In genomic region chr3:183262979-183263378, GRCh38 we compare ENCODE assay signal across 18 cellular contexts.
"Had no signal": no experiment of that assay in that cellular context is flagged by ENCODE, and none has a peak within 500 bp of the region (broad histone marks: within the 10 kb centered on the region; RNA-seq: fewer than 3 reads in every experiment).

No MANE protein-coding gene starts in this region.

- H3K9me3 ChIP-seq: adrenal gland, esophagus muscularis mucosa, spleen, stomach, uterus had no signal

- DNase-seq: activated CD4-positive, alpha-beta T cell treated with anti-CD3 and anti-CD28 coated beads, Interleukin-2, amount 10 ng/mL, durations not matched to agents 7 days and 5 days; activated CD8-positive, alpha-beta memory T cell treated with anti-CD3 and anti-CD28 coated beads for 24 hours; activated naive CD4-positive, alpha-beta T cell treated with anti-CD3 and anti-CD28 coated beads, Interleukin-2, amount 10 ng/mL, durations not matched to agents 7 days and 5 days; adrenal gland; hypothalamus; kidney glomerular epithelial cell; left ventricle myocardium superior; spleen; stomach; T-helper 9 cell; uterus had no signal

- H3K4me3 ChIP-seq: adrenal gland, cardiac muscle cell, esophagus muscularis mucosa, spleen, stomach, uterus had no signal

- H3K4me1 ChIP-seq: uterus had no signal

- H3K27me3 ChIP-seq: adrenal gland, cardiac muscle cell, esophagus muscularis mucosa, spleen, stomach, uterus had no signal

- FAIRE-seq: colon, endometrium had no signal

- H3K27ac Mint-ChIP-seq: activated CD4-positive, alpha-beta T cell treated with anti-CD3 and anti-CD28 coated beads, Interleukin-2, amount 10 ng/mL, durations not matched to agents 7 days and 5 days; activated naive CD4-positive, alpha-beta T cell treated with anti-CD3 and anti-CD28 coated beads, Interleukin-2, amount 10 ng/mL, durations not matched to agents 7 days and 5 days; activated T-helper 17 cell treated with anti-CD3 and anti-CD28 coated beads, Interleukin-2, amount 50 U/mL, for 72 hours; memory B cell had no signal

- H3K27ac ChIP-seq: adrenal gland, cardiac muscle cell, esophagus muscularis mucosa, spleen, stomach, uterus had no signal

- H3K4me3 Mint-ChIP-seq: activated CD4-positive, alpha-beta T cell treated with anti-CD3 and anti-CD28 coated beads, Interleukin-2, amount 10 ng/mL, durations not matched to agents 7 days and 5 days; activated naive CD4-positive, alpha-beta T cell treated with anti-CD3 and anti-CD28 coated beads, Interleukin-2, amount 10 ng/mL, durations not matched to agents 7 days and 5 days; activated T-helper 17 cell treated with anti-CD3 and anti-CD28 coated beads, Interleukin-2, amount 50 U/mL, for 72 hours; memory B cell; nephron had no signal

- H3K36me3 ChIP-seq: adrenal gland, cardiac muscle cell, esophagus muscularis mucosa, stomach, uterus had no signal

- H3K27me3 Mint-ChIP-seq: activated CD4-positive, alpha-beta T cell treated with anti-CD3 and anti-CD28 coated beads, Interleukin-2, amount 10 ng/mL, durations not matched to agents 7 days and 5 days had no signal

- H3K9me3 Mint-ChIP-seq: activated CD4-positive, alpha-beta T cell treated with anti-CD3 and anti-CD28 coated beads, Interleukin-2, amount 10 ng/mL, durations not matched to agents 7 days and 5 days; activated naive CD4-positive, alpha-beta T cell treated with anti-CD3 and anti-CD28 coated beads, Interleukin-2, amount 10 ng/mL, durations not matched to agents 7 days and 5 days; activated T-helper 17 cell treated with anti-CD3 and anti-CD28 coated beads, Interleukin-2, amount 50 U/mL, for 72 hours; memory B cell; nephron had no signal

- H3K36me3 Mint-ChIP-seq: activated naive CD4-positive, alpha-beta T cell treated with anti-CD3 and anti-CD28 coated beads, Interleukin-2, amount 10 ng/mL, durations not matched to agents 7 days and 5 days had no signal
